7 cellular contexts compared by ENCODE assay signal in the genomic region with DNA sequence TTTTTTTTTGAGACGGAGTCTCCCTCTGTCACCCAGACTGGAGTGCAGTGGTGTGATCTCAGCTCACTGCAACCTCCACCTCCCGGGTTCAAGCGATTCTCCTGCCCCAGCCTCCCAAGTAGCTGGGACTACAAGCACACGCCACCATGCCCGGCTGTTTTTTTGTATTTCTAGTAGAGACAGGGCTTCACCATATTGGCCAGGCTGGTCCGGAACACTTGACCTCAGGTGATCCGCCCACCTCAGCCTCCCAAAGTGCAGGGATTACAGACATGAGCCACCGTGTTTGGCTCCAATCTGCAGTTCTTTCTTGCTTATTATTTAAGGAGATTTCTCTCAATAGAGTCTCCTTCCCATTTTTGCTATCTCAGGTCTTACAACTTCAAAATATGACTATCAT.
DNase-seq lines count a peak whose midpoint lies in the region; ATAC-seq, FAIRE-seq and TF ChIP-seq lines count a peak whose summit lies in the region.
"Not testable (repeated sequence)": the region's sequence is repeated elsewhere in the genome, so short reads cannot be mapped to it uniquely, and the experiment has no call there.

No MANE protein-coding gene starts in this region.

- not testable (repeated sequence) for H2AFZ ChIP-seq in HCT116 (ENCODE audit: low read depth, low read length, poor library complexity, severe bottlenecking); astrocyte (ENCODE audit: low read depth, low read length); osteoblast (ENCODE audit: low read length)

- H3K4me1 ChIP-seq in HCT116 (ENCODE audit: control insufficient read depth in 1 of 2, insufficient read depth in 2 of 2, low read length in 2 of 2) = peaks cover 74 to 77% of the 10 kb centered on the region in 2 experiments
- peaks cover 30% of the 10 kb centered on the region for H3K4me1 ChIP-seq in astrocyte (ENCODE audit: insufficient read depth, low read length)
- H3K4me1 ChIP-seq in left lung = peaks cover 25 to 99% of the 10 kb centered on the region in 2 donors
- H3K4me1 ChIP-seq in osteoblast (ENCODE audit: insufficient read depth, low read length) = peaks cover 39% of the 10 kb centered on the region

- H3K4me3 ChIP-seq in HCT116 (replicated peaks in 1 of 2; ENCODE audit: low read depth in 1 of 2, low read length in 2 of 2); astrocyte (ENCODE audit: insufficient read depth, low read depth, low read length); left lung; osteoblast (ENCODE audit: insufficient read depth, low read length): not testable (repeated sequence)

- H3K9me3 ChIP-seq in HCT116 (ENCODE audit: control insufficient read depth in 1 of 2, insufficient read depth in 1 of 2, low read depth in 1 of 2, low read length in 2 of 2); astrocyte (ENCODE audit: insufficient read depth, low read depth, low read length); left lung; osteoblast (ENCODE audit: low read depth, low read length): not testable (repeated sequence)

- H3K27ac ChIP-seq in HCT116 (ENCODE audit: low read depth, low read length) (peak overlapping the region; percentile 96), left lung (peak overlapping the region; percentile 87 to 91), osteoblast (ENCODE audit: low read depth, low read length) (peak overlapping the region; percentile 94)
- not testable (repeated sequence) for H3K27ac ChIP-seq in astrocyte (ENCODE audit: low read depth, low read length)

- not testable (repeated sequence) for DNase-seq in HCT116 (ENCODE audit: low read depth, low spot score); T-helper 2 cell treated with Interferon-gamma antibody and Interleukin-4, amounts not matched to agents 5 μg/mL and 100 μg/mL, for 36 hours (ENCODE audit: low spot score); astrocyte (ENCODE audit: low read depth); left lung; osteoblast (ENCODE audit: insufficient read length, low spot score, missing footprints); stimulated activated naive B cell treated with anti-CD40 and anti-IgM and Interleukin-4, amounts not matched to agents 10 μg/mL and 1 μg/mL and 100 μg/mL, for 72 hours

- ATAC-seq in HCT116; activated T-helper 17 cell treated with anti-CD3 and anti-CD28 coated beads, Interleukin-2, amount 50 U/mL, for 72 hours (replicated peaks); left lung; stimulated activated naive B cell treated with anti-CD40 and anti-IgM and Interleukin-4, amounts not matched to agents 10 μg/mL and 1 μg/mL and 100 μg/mL, for 72 hours (replicated peaks): not testable (repeated sequence)

- TF ChIP-seq RAD21 in HCT116 (IDR thresholded peaks at IDR 0.05; ENCODE audit: low read depth) = not testable (repeated sequence)

- H3K36me3 ChIP-seq in HCT116 (ENCODE audit: control insufficient read depth in 1 of 2, insufficient read depth in 2 of 2, low read length in 2 of 2); astrocyte (ENCODE audit: insufficient read depth, low read length); left lung; osteoblast (ENCODE audit: insufficient read depth, low read length): not testable (repeated sequence)

- intact Hi-C loops in HCT116 (cut with micrococcal nuclease); left lung (cut with DNase I): not testable (repeated sequence)

- 0 out of 2 replicates have a peak overlapping the region, but pooled peaks have one; percentile 0 for H3K4me2 ChIP-seq in HCT116 (ENCODE audit: low read length)
- not testable (repeated sequence) for H3K4me2 ChIP-seq in astrocyte (ENCODE audit: low read length); osteoblast (ENCODE audit: insufficient read depth, low read length)

- not testable (repeated sequence) for H4K20me1 ChIP-seq in HCT116 (ENCODE audit: insufficient read depth); astrocyte (ENCODE audit: insufficient read depth, low read length); osteoblast (ENCODE audit: insufficient read depth, low read length)

- TF ChIP-seq CTCF in HCT116 (IDR thresholded peaks at IDR 0.05 in 2 of 3, conservative IDR thresholded peaks at IDR 0.05 in 1 of 3; ENCODE audit: borderline replicate concordance in 1 of 3, insufficient read depth in 1 of 3, low read depth in 2 of 3, low read length in 2 of 3); astrocyte (IDR thresholded peaks at IDR 0.05; ENCODE audit: insufficient read depth, low read depth, low read length); left lung (IDR thresholded peaks at IDR 0.05); osteoblast (IDR thresholded peaks at IDR 0.05; ENCODE audit: extremely low read depth, low read depth, low read length): not testable (repeated sequence)

- peak overlapping the region; percentile 24 for H3K4me3 Mint-ChIP-seq in T-helper 2 cell treated with Interferon-gamma antibody and Interleukin-4, amounts not matched to agents 5 μg/mL and 100 μg/mL, for 36 hours
- peak overlapping the region; percentile 86 for H3K4me3 Mint-ChIP-seq in activated T-helper 17 cell treated with anti-CD3 and anti-CD28 coated beads, Interleukin-2, amount 50 U/mL, for 72 hours
- not testable (repeated sequence) for H3K4me3 Mint-ChIP-seq in astrocyte (ENCODE audit: unreplicated experiment); stimulated activated naive B cell treated with anti-CD40 and anti-IgM and Interleukin-4, amounts not matched to agents 10 μg/mL and 1 μg/mL and 100 μg/mL, for 72 hours

- H3K27me3 ChIP-seq in HCT116 (ENCODE audit: insufficient read depth, low read length); astrocyte (ENCODE audit: insufficient read depth, low read length); left lung; osteoblast (ENCODE audit: insufficient read depth, low read length): not testable (repeated sequence)

- not testable (repeated sequence) for H3K9me3 Mint-ChIP-seq in T-helper 2 cell treated with Interferon-gamma antibody and Interleukin-4, amounts not matched to agents 5 μg/mL and 100 μg/mL, for 36 hours; activated T-helper 17 cell treated with anti-CD3 and anti-CD28 coated beads, Interleukin-2, amount 50 U/mL, for 72 hours; astrocyte (ENCODE audit: unreplicated experiment); stimulated activated naive B cell treated with anti-CD40 and anti-IgM and Interleukin-4, amounts not matched to agents 10 μg/mL and 1 μg/mL and 100 μg/mL, for 72 hours

- peaks cover 42% of the 10 kb centered on the region for H3K4me1 Mint-ChIP-seq in T-helper 2 cell treated with Interferon-gamma antibody and Interleukin-4, amounts not matched to agents 5 μg/mL and 100 μg/mL, for 36 hours (ENCODE audit: low read depth)
- not testable (repeated sequence) for H3K4me1 Mint-ChIP-seq in activated T-helper 17 cell treated with anti-CD3 and anti-CD28 coated beads, Interleukin-2, amount 50 U/mL, for 72 hours
- H3K4me1 Mint-ChIP-seq in astrocyte (ENCODE audit: low read depth, unreplicated experiment) = peaks cover 29% of the 10 kb centered on the region
- H3K4me1 Mint-ChIP-seq in stimulated activated naive B cell treated with anti-CD40 and anti-IgM and Interleukin-4, amounts not matched to agents 10 μg/mL and 1 μg/mL and 100 μg/mL, for 72 hours = peaks cover 11 to 32% of the 10 kb centered on the region in 2 donors

- H3K27ac Mint-ChIP-seq in T-helper 2 cell treated with Interferon-gamma antibody and Interleukin-4, amounts not matched to agents 5 μg/mL and 100 μg/mL, for 36 hours = peak overlapping the region; percentile 74
- H3K27ac Mint-ChIP-seq in activated T-helper 17 cell treated with anti-CD3 and anti-CD28 coated beads, Interleukin-2, amount 50 U/mL, for 72 hours = peak overlapping the region; percentile 99
- peak overlapping the region; percentile 53 for H3K27ac Mint-ChIP-seq in astrocyte (ENCODE audit: unreplicated experiment)
- H3K27ac Mint-ChIP-seq in stimulated activated naive B cell treated with anti-CD40 and anti-IgM and Interleukin-4, amounts not matched to agents 10 μg/mL and 1 μg/mL and 100 μg/mL, for 72 hours = peak overlapping the region; percentile 14

- not testable (repeated sequence) for H3K9ac ChIP-seq in HCT116 (ENCODE audit: low read length); astrocyte (ENCODE audit: low read length)

- BruUV-seq in HCT116 (replicated peaks; lab: Mats Ljungman, UMichigan) = not testable (repeated sequence)

- CTCF ChIA-PET in HCT116 (lab: Charles Lee) = interaction anchor here (0.7 kb wide), 1 partner anchor 37 kb away, joined by 3 read pairs; no protein-coding TSS in a partner anchor

- H3K79me2 ChIP-seq in HCT116 (ENCODE audit: insufficient read depth, low read length) (peaks cover 25% of the 10 kb centered on the region), astrocyte (ENCODE audit: insufficient read depth, low read length) (peaks cover 29% of the 10 kb centered on the region), osteoblast (ENCODE audit: insufficient read depth, low read length) (peaks cover 15% of the 10 kb centered on the region)

- peaks cover 27% of the 10 kb centered on the region for H3K36me3 Mint-ChIP-seq in T-helper 2 cell treated with Interferon-gamma antibody and Interleukin-4, amounts not matched to agents 5 μg/mL and 100 μg/mL, for 36 hours (ENCODE audit: low read depth)
- H3K36me3 Mint-ChIP-seq in activated T-helper 17 cell treated with anti-CD3 and anti-CD28 coated beads, Interleukin-2, amount 50 U/mL, for 72 hours (ENCODE audit: low read depth) = peaks cover 70% of the 10 kb centered on the region
- not testable (repeated sequence) for H3K36me3 Mint-ChIP-seq in astrocyte (ENCODE audit: low read depth, unreplicated experiment)
- H3K36me3 Mint-ChIP-seq in stimulated activated naive B cell treated with anti-CD40 and anti-IgM and Interleukin-4, amounts not matched to agents 10 μg/mL and 1 μg/mL and 100 μg/mL, for 72 hours = peaks cover 11 to 21% of the 10 kb centered on the region in 2 donors

- RAD21 ChIA-PET in HCT116 (lab: Charles Lee; ENCODE audit: low non-redundant PET in 1 of 2, low total read pairs in 2 of 2, uncharacterized antibody in 2 of 2, unreplicated experiment in 2 of 2) = not testable (repeated sequence)

- TF ChIP-seq POLR2A in HCT116 (IDR thresholded peaks at IDR 0.05; ENCODE audit: borderline replicate concordance, extremely low read depth, insufficient read depth, insufficient read length) = not testable (repeated sequence)

- POLR2A ChIA-PET in HCT116 (lab: Charles Lee) = interaction anchor here (6.0 kb wide), 1 partner anchor 40 kb away, joined by 60 read pairs; no protein-coding TSS in a partner anchor

- FAIRE-seq in astrocyte (lab: Jason Lieb, UNC) = not testable (repeated sequence)

- H3K9me2 ChIP-seq in HCT116 (ENCODE audit: insufficient read depth) = not testable (repeated sequence)

- H3K27me3 Mint-ChIP-seq in T-helper 2 cell treated with Interferon-gamma antibody and Interleukin-4, amounts not matched to agents 5 μg/mL and 100 μg/mL, for 36 hours (ENCODE audit: low read depth); activated T-helper 17 cell treated with anti-CD3 and anti-CD28 coated beads, Interleukin-2, amount 50 U/mL, for 72 hours; astrocyte (ENCODE audit: low read depth, unreplicated experiment); stimulated activated naive B cell treated with anti-CD40 and anti-IgM and Interleukin-4, amounts not matched to agents 10 μg/mL and 1 μg/mL and 100 μg/mL, for 72 hours: not testable (repeated sequence)

Comparison
In these comparisons a context has a peak if more than half of its experiments do, and no peak if none do; other contexts are left out.
1. H3K27ac Mint-ChIP-seq: peak in every context shown above with its lines; median percentile 99 in activated T-helper 17 cell treated with anti-CD3 and anti-CD28 coated beads, Interleukin-2, amount 50 U/mL, for 72 hours; 74 in T-helper 2 cell treated with Interferon-gamma antibody and Interleukin-4, amounts not matched to agents 5 μg/mL and 100 μg/mL, for 36 hours; 53 in astrocyte; 14 in stimulated activated naive B cell treated with anti-CD40 and anti-IgM and Interleukin-4, amounts not matched to agents 10 μg/mL and 1 μg/mL and 100 μg/mL, for 72 hours.